20 cellular contexts compared by ENCODE assay signal in genomic region chr5:144249755-144250464, GRCh38.
"Had no signal": no experiment of that assay in that cellular context is flagged by ENCODE, and none has a peak within 500 bp of the region (broad histone marks: within the 10 kb centered on the region; RNA-seq: fewer than 3 reads in every experiment).

No MANE protein-coding gene starts in this region.

- ATAC-seq: heart left ventricle; left lobe of liver; naive thymus-derived CD8-positive, alpha-beta T cell had no signal

- H3K4me1 Mint-ChIP-seq: naive thymus-derived CD8-positive, alpha-beta T cell had no signal

- H3K36me3 Mint-ChIP-seq: naive thymus-derived CD8-positive, alpha-beta T cell had no signal

- H3K4me3 ChIP-seq: dorsolateral prefrontal cortex, heart left ventricle, right atrium auricular region, spleen, stomach, thoracic aorta, transverse colon had no signal

- H3K36me3 ChIP-seq: heart left ventricle, right atrium auricular region, spleen, stomach, thoracic aorta, transverse colon had no signal

- DNase-seq: cortex of kidney; dorsolateral prefrontal cortex; effector CD8-positive, alpha-beta T cell; foreskin melanocyte; heart left ventricle; hippocampal formation; islet precursor cell; mammary epithelial cell; naive thymus-derived CD8-positive, alpha-beta T cell; posterior cingulate gyrus; spleen; stimulated activated CD4-positive, alpha-beta T cell treated with anti-CD3 and anti-CD28 coated beads, Interleukin-2, amount 100 ng/mL, for 24 hours; stimulated activated CD4-positive, alpha-beta T cell treated with anti-CD3 and anti-CD28 coated beads, Interleukin-4, amount 100 ng/mL, for 4 hours; stimulated activated naive CD4-positive, alpha-beta T cell; stomach; substantia nigra; transverse colon had no signal

- H3K4me3 Mint-ChIP-seq: naive thymus-derived CD8-positive, alpha-beta T cell had no signal

- H3K27me3 ChIP-seq: dorsolateral prefrontal cortex, heart left ventricle, right atrium auricular region, stomach had no signal

- H3K9me3 Mint-ChIP-seq: naive thymus-derived CD8-positive, alpha-beta T cell had no signal

- H3K27ac ChIP-seq: dorsolateral prefrontal cortex, heart left ventricle, right atrium auricular region, spleen, stomach, thoracic aorta, transverse colon had no signal

- H3K4me1 ChIP-seq: heart left ventricle, right atrium auricular region, spleen, stomach, transverse colon had no signal

- H3K9me3 ChIP-seq: heart left ventricle, right atrium auricular region, spleen, stomach, thoracic aorta, transverse colon had no signal

- H3K27ac Mint-ChIP-seq: naive thymus-derived CD8-positive, alpha-beta T cell had no signal
